19 cellular contexts compared by ENCODE assay signal in the genomic region with DNA sequence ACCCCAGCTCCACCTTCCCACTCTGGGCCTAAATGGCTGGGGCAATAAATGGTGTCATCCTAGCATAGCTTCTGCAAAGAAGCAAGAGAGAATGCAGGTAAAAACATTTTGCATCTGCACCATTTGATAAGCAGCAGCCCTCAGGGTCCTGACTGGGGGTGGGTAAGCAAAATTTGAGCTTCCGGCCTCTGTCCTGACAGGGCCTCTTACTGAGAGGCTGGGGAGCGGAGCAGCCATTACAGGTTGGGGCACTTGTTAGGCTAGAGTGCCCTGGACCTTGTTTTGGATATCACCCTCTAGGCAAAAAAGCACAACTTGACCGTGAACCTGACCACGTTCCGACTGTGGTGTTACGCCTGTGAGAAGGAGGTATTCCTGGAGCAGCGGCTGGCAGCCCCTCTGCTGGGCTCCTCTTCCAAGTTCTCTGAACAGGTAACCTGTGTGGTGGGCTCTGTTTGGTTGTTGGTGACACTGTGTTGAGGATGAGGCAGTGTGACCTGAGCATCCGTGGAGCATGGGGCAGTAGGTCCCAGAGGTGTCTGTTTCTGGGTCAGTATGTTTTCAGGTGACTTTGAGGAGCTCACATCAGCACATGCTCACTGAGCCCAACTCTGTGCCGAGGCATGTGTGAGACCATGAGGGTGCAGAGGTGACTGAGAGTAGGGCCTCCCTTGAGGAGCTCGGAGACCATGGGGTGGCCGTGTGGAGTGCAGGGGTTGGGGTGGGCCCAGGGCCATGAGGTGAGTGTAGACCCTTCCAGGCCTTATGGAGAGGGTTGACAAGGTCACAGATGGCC. TPM values are rescaled to one million over a fixed set of nuclear protein-coding genes. Genes with fewer than 3 reads are reported as not detected.
DNase-seq lines count a peak whose midpoint lies in the region; ATAC-seq, FAIRE-seq and TF ChIP-seq lines count a peak whose summit lies in the region.
"Had no signal": no experiment of that assay in that cellular context is flagged by ENCODE, and none has a peak within 500 bp of the region (broad histone marks: within the 10 kb centered on the region; RNA-seq: fewer than 3 reads in every experiment).

No MANE protein-coding gene starts in this region.

- no peaks in the 10 kb centered on the region for H3K27me3 Mint-ChIP-seq in activated naive CD8-positive, alpha-beta T cell
- no peaks in the 10 kb centered on the region for H3K27me3 Mint-ChIP-seq in activated naive CD8-positive, alpha-beta T cell treated with anti-CD3 and anti-CD28 coated beads for 36 hours
- H3K27me3 Mint-ChIP-seq in stimulated activated memory B cell treated with anti-CD40 and anti-IgM and Interleukin-4, amounts not matched to agents 10 μg/mL and 1 μg/mL and 100 μg/mL, for 72 hours: no peaks in the 10 kb centered on the region
- H3K27me3 Mint-ChIP-seq in endothelial cell (ENCODE audit: unreplicated experiment): peaks cover 2% of the 10 kb centered on the region
- H3K27me3 Mint-ChIP-seq: B cell had no signal

- H3K79me2 ChIP-seq in Loucy (ENCODE audit: insufficient read depth, low read length) (no peaks in the 10 kb centered on the region; the same call in 1 of the 2 replicates), K562 (ENCODE audit: control insufficient read depth, insufficient read depth, low read length) (peaks cover 48% of the 10 kb centered on the region)

- peak overlapping the region; percentile 42 for H2BK5ac ChIP-seq in neuronal stem cell (ENCODE audit: low read length)

- no peaks in the 10 kb centered on the region for H3K9me3 Mint-ChIP-seq in activated naive CD8-positive, alpha-beta T cell (ENCODE audit: low read depth)
- no peaks in the 10 kb centered on the region for H3K9me3 Mint-ChIP-seq in activated naive CD8-positive, alpha-beta T cell treated with anti-CD3 and anti-CD28 coated beads for 36 hours
- no peaks in the 10 kb centered on the region for H3K9me3 Mint-ChIP-seq in stimulated activated memory B cell treated with anti-CD40 and anti-IgM and Interleukin-4, amounts not matched to agents 10 μg/mL and 1 μg/mL and 100 μg/mL, for 72 hours
- H3K9me3 Mint-ChIP-seq in endothelial cell (ENCODE audit: unreplicated experiment): no peaks in the 10 kb centered on the region
- H3K9me3 Mint-ChIP-seq: HFFc6 had no signal

- H3K9me3 ChIP-seq in Loucy (ENCODE audit: insufficient read depth, low read depth, low read length) (no peaks in the 10 kb centered on the region), K562 (replicated peaks; ENCODE audit: control insufficient read depth, insufficient read depth, low read depth, low read length) (no peaks in the 10 kb centered on the region), neuronal stem cell (replicated peaks in 1 of 2; ENCODE audit: control insufficient read depth in 2 of 2, insufficient read depth in 1 of 2, low read depth in 1 of 2, low read length in 2 of 2) (no peaks in the 10 kb centered on the region)

- H3K4ac ChIP-seq in neuronal stem cell (ENCODE audit: low read length): no peak overlapping the region

- peak; percentile 69 for TF ChIP-seq EP300 in K562 (IDR thresholded peaks at IDR 0.05; ENCODE audit: low read length)

- no peaks in the 10 kb centered on the region for H3K79me1 ChIP-seq in neuronal stem cell (ENCODE audit: low read depth, low read length)

- peak; percentile 55 for FAIRE-seq in K562 (lab: Jason Lieb, UNC)
- FAIRE-seq: GM12891, GM18507, H1 had no signal

- no peak overlapping the region for H3K18ac ChIP-seq in neuronal stem cell (ENCODE audit: low read length)

- no peak overlapping the region for H2AK5ac ChIP-seq in neuronal stem cell (ENCODE audit: low read depth, low read length)

- no peak overlapping the region for H2BK12ac ChIP-seq in neuronal stem cell (ENCODE audit: low read length)

- CTCF ChIA-PET in K562 (lab: Yijun Ruan, JAX; ENCODE audit: low intra/inter-chr PET ratio): no interaction called here

- H4K20me1 ChIP-seq in Loucy (ENCODE audit: insufficient read depth, low read length, poor library complexity, severe bottlenecking) (no peaks in the 10 kb centered on the region), K562 (replicated peaks; ENCODE audit: control insufficient read depth, insufficient read depth, low read length) (no peaks in the 10 kb centered on the region)

- in situ Hi-C loops in K562 (cut with MboI): no loop called here

- no peak for TF ChIP-seq RAD21 in K562 (CRISPR knock-in tag; conservative IDR thresholded peaks at IDR 0.05 in 1 of 2, IDR thresholded peaks at IDR 0.05 in 1 of 2)

- TSS peak; percentile 49 for BruUV-seq in K562 (replicated peaks; lab: Mats Ljungman, UMichigan)

- H2AFZ ChIP-seq in Loucy (ENCODE audit: low read length) (no peak overlapping the region), K562 (ENCODE audit: low read depth, low read length) (peak overlapping the region; percentile 14; the same call in 1 of the 2 replicates), neuronal stem cell (ENCODE audit: low read length) (no peak overlapping the region)
- H2AFZ ChIP-seq: PC-9 had no signal

- H3K36me3 ChIP-seq in Loucy (ENCODE audit: insufficient read depth, low read length) (peaks cover 11% of the 10 kb centered on the region; the same call in 1 of the 2 replicates), K562 (ENCODE audit: control insufficient read depth, insufficient read depth, low read length) (peaks cover 79% of the 10 kb centered on the region), neuronal stem cell (replicated peaks in 1 of 2; ENCODE audit: control insufficient read depth in 2 of 2, insufficient read depth in 2 of 2, low read length in 2 of 2) (peaks cover 28 to 71% of the 10 kb centered on the region in 2 donors)

- H3K4me1 Mint-ChIP-seq in activated naive CD8-positive, alpha-beta T cell (ENCODE audit: low read depth): peaks cover 67% of the 10 kb centered on the region
- H3K4me1 Mint-ChIP-seq in activated naive CD8-positive, alpha-beta T cell treated with anti-CD3 and anti-CD28 coated beads for 36 hours: peaks cover 52% of the 10 kb centered on the region
- H3K4me1 Mint-ChIP-seq in stimulated activated memory B cell treated with anti-CD40 and anti-IgM and Interleukin-4, amounts not matched to agents 10 μg/mL and 1 μg/mL and 100 μg/mL, for 72 hours: no peaks in the 10 kb centered on the region
- H3K4me1 Mint-ChIP-seq in endothelial cell (ENCODE audit: unreplicated experiment): no peaks in the 10 kb centered on the region
- H3K4me1 Mint-ChIP-seq: B cell had no signal

- no peak overlapping the region for H4K8ac ChIP-seq in neuronal stem cell (ENCODE audit: low read depth, low read length)

- peaks cover 9% of the 10 kb centered on the region for H3K36me3 Mint-ChIP-seq in activated naive CD8-positive, alpha-beta T cell
- H3K36me3 Mint-ChIP-seq in activated naive CD8-positive, alpha-beta T cell treated with anti-CD3 and anti-CD28 coated beads for 36 hours: peaks cover 47% of the 10 kb centered on the region
- peaks cover 61% of the 10 kb centered on the region for H3K36me3 Mint-ChIP-seq in stimulated activated memory B cell treated with anti-CD40 and anti-IgM and Interleukin-4, amounts not matched to agents 10 μg/mL and 1 μg/mL and 100 μg/mL, for 72 hours
- H3K36me3 Mint-ChIP-seq in endothelial cell (ENCODE audit: low read depth, unreplicated experiment): peaks cover 27% of the 10 kb centered on the region

- TF ChIP-seq CTCF in Loucy (conservative IDR thresholded peaks at IDR 0.05; ENCODE audit: low read length) (no peak), K562 (IDR thresholded peaks at IDR 0.05 in 2 of 3, conservative IDR thresholded peaks at IDR 0.05 in 1 of 3; ENCODE audit: insufficient read depth in 2 of 3, low read depth in 1 of 3, low read length in 3 of 3) (no peak), endothelial cell (IDR thresholded peaks at IDR 0.05; ENCODE audit: unreplicated experiment) (no peak)

- no peak overlapping the region for H2BK15ac ChIP-seq in neuronal stem cell (ENCODE audit: low read length)

- no peaks in the 10 kb centered on the region for H3K9me1 ChIP-seq in K562 (ENCODE audit: control insufficient read depth, insufficient read depth, low read length)

- H4K91ac ChIP-seq in neuronal stem cell (ENCODE audit: low read depth, low read length, poor library complexity): no peak overlapping the region

- no peak overlapping the region for H3K4me3 Mint-ChIP-seq in activated naive CD8-positive, alpha-beta T cell
- no peak overlapping the region for H3K4me3 Mint-ChIP-seq in activated naive CD8-positive, alpha-beta T cell treated with anti-CD3 and anti-CD28 coated beads for 36 hours
- no peak overlapping the region for H3K4me3 Mint-ChIP-seq in stimulated activated memory B cell treated with anti-CD40 and anti-IgM and Interleukin-4, amounts not matched to agents 10 μg/mL and 1 μg/mL and 100 μg/mL, for 72 hours
- no peak overlapping the region for H3K4me3 Mint-ChIP-seq in endothelial cell (ENCODE audit: unreplicated experiment)
- H3K4me3 Mint-ChIP-seq: B cell, HFFc6 had no signal

- ATAC-seq in K562: peak; percentile 38
- ATAC-seq in stimulated activated memory B cell treated with anti-CD40 and anti-IgM and Interleukin-4, amounts not matched to agents 10 μg/mL and 1 μg/mL and 100 μg/mL, for 72 hours: no peak

- peak overlapping the region; percentile 72 for H3K9ac ChIP-seq in Loucy (ENCODE audit: low read depth, low read length, poor library complexity, severe bottlenecking)
- peak overlapping the region; percentile 76 to 87 for H3K9ac ChIP-seq in K562 (ENCODE audit: insufficient read depth in 1 of 2, low read depth in 2 of 2, low read length in 2 of 2)
- no peak overlapping the region for H3K9ac ChIP-seq in neuronal stem cell (ENCODE audit: low read depth, low read length, poor library complexity)

- H3K27ac Mint-ChIP-seq in activated naive CD8-positive, alpha-beta T cell: peak overlapping the region; percentile 46
- no peak overlapping the region for H3K27ac Mint-ChIP-seq in activated naive CD8-positive, alpha-beta T cell treated with anti-CD3 and anti-CD28 coated beads for 36 hours
- H3K27ac Mint-ChIP-seq in stimulated activated memory B cell treated with anti-CD40 and anti-IgM and Interleukin-4, amounts not matched to agents 10 μg/mL and 1 μg/mL and 100 μg/mL, for 72 hours: no peak overlapping the region
- no peak overlapping the region for H3K27ac Mint-ChIP-seq in endothelial cell (ENCODE audit: unreplicated experiment)
- H3K27ac Mint-ChIP-seq: B cell, HFFc6 had no signal

- H3K4me2 ChIP-seq in Loucy (ENCODE audit: low read depth, low read length, poor library complexity, severe bottlenecking): no peak overlapping the region
- H3K4me2 ChIP-seq in K562 (ENCODE audit: insufficient read depth, low read length): peak overlapping the region; percentile 87
- no peak overlapping the region for H3K4me2 ChIP-seq in neuronal stem cell (ENCODE audit: insufficient read depth, low read length, poor library complexity, severe bottlenecking)
- H3K4me2 ChIP-seq: PC-9 had no signal

- no peaks in the 10 kb centered on the region for H3K27me3 ChIP-seq in Loucy (ENCODE audit: insufficient read depth, low read length, poor library complexity, severe bottlenecking)
- no peaks in the 10 kb centered on the region for H3K27me3 ChIP-seq in K562 (ENCODE audit: control insufficient read depth in 2 of 2, insufficient read depth in 2 of 2, low read length in 2 of 2)
- peaks cover 0 to under 1% (median 0%) of the 10 kb centered on the region in 3 experiments for H3K27me3 ChIP-seq in neuronal stem cell (ENCODE audit: control insufficient read depth in 3 of 3, insufficient read depth in 3 of 3, low read depth in 1 of 3, low read length in 3 of 3)

- POLR2A ChIA-PET in K562 (lab: Yijun Ruan, JAX): interaction anchor here (0.6 to 9.4 kb wide), 15 partner anchors 8 to 1526 kb away, joined by 3 to 91 read pairs (median 4); no protein-coding TSS in a partner anchor

- WGBS in K562 (ENCODE audit: insufficient coverage, low coverage, missing lambda C conversion rate): 54% methylated on average over 11 of the region's 11 CpGs
- no CpG with 5 or more reads among the region's 11 CpGs for WGBS in neuronal stem cell (ENCODE audit: extremely low coverage in 2 of 2, insufficient read length in 2 of 2, insufficient replicate concordance in 1 of 2), 2 donors

- H3K27ac ChIP-seq in K562 (ENCODE audit: extremely low read depth, low read depth, low read length): peak overlapping the region; percentile 75
- H3K27ac ChIP-seq in neuronal stem cell (replicated peaks; ENCODE audit: low read length): no peak overlapping the region
- H3K27ac ChIP-seq: PC-9 had no signal

- 0 out of 2 replicates have a peak, but pooled peaks cover 2% of the 10 kb centered on the region for H3F3A ChIP-seq in Loucy (ENCODE audit: low read depth)

- peak; percentile 77 for TF ChIP-seq POLR2A in K562 (conservative IDR thresholded peaks at IDR 0.05)

- no peak overlapping the region for H3K14ac ChIP-seq in neuronal stem cell (ENCODE audit: low read length)

- no peak overlapping the region for H2BK120ac ChIP-seq in neuronal stem cell (ENCODE audit: low read depth, low read length)

- peaks cover 57% of the 10 kb centered on the region for H3K4me1 ChIP-seq in Loucy (ENCODE audit: insufficient read depth, low read length, poor library complexity, severe bottlenecking)
- H3K4me1 ChIP-seq in K562 (replicated peaks in 1 of 2; ENCODE audit: control insufficient read depth in 2 of 2, insufficient read depth in 2 of 2, low read length in 2 of 2): peaks cover 56 to 60% of the 10 kb centered on the region in 2 experiments
- no peaks in the 10 kb centered on the region for H3K4me1 ChIP-seq in neuronal stem cell (ENCODE audit: control insufficient read depth in 2 of 2, insufficient read depth in 1 of 2, low read depth in 1 of 2, low read length in 2 of 2)

- H3K4me3 ChIP-seq in Loucy (ENCODE audit: low read length, poor library complexity, severe bottlenecking) (no peak overlapping the region), K562 (peak overlapping the region; percentile 28), neuronal stem cell (ENCODE audit: low read length in 2 of 2) (peak overlapping the region in 1 of 2 donors; percentile 17)
- H3K4me3 ChIP-seq: PC-9 had no signal

- no peak for DNase-seq in activated naive CD8-positive, alpha-beta T cell treated with anti-CD3 and anti-CD28 coated beads for 36 hours
- DNase-seq in K562 (ENCODE audit: extremely low read depth in 1 of 4, low spot score in 3 of 4): peak; percentile 68 to 81 (median 70)
- no peak for DNase-seq in neuronal stem cell (ENCODE audit: low spot score)
- DNase-seq in activated gamma-delta T cell treated with Interleukin-2 at 50 U/mL for 16 hours: no peak
- DNase-seq in endothelial cell (ENCODE audit: low spot score): no peak
- DNase-seq: GF-D8, HFFc6, KG1, NCI-H146, NCI-H2081, NCI-H524, PC-9 had no signal

- intact Hi-C loops in K562 (cut with micrococcal nuclease): no loop called here

- H3K9me2 ChIP-seq in Loucy (replicated peaks; ENCODE audit: low read depth, low read length): no peaks in the 10 kb centered on the region

- no peak overlapping the region for H3K23ac ChIP-seq in neuronal stem cell (ENCODE audit: low read depth, low read length, poor library complexity)

RNA-seq across cellular contexts. Expression of a gene that starts 23.1 kb away (rescaled TPM):
- total RNA-seq in activated naive CD8-positive, alpha-beta T cell treated with anti-CD3 and anti-CD28 coated beads for 36 hours: 10 to 100 TPM; 51.1 to 55.4 TPM
- total RNA-seq in K562 (2011; cell fraction: chromatin; rRNA removed; ENCODE audit: low replicate concordance): 152 and 399 TPM in 2 replicates
- total RNA-seq in K562 (2011; cell fraction: nucleolus; rRNA removed): 296 and 299 TPM in 2 replicates
- 160 and 192 TPM in 2 replicates for total RNA-seq in K562 (2011; cell fraction: nucleoplasm; rRNA removed)
- 77.0 and 115 TPM in 2 replicates for total RNA-seq in K562 (2014; rRNA removed)
- 20.6 and 22.0 TPM in 2 replicates for total RNA-seq in K562 (2014; rRNA removed; fragmentation: Illumina TruSeq; extraction: Trizol)
- total RNA-seq in K562 (2015; rRNA removed; fragmentation: Illumina TruSeq; extraction: Trizol): 41.3 and 44.8 TPM in 2 replicates
- total RNA-seq in K562 (2021): 119 and 136 TPM in 2 replicates
- polyA plus RNA-seq in K562 (2011; rRNA removed): 54.6 and 81.2 TPM in 2 replicates
- polyA plus RNA-seq in K562 (2011; cell fraction: cytosol; rRNA removed): 64.8 and 118 TPM in 2 replicates
- 369 and 565 TPM in 2 replicates for polyA plus RNA-seq in K562 (2011; cell fraction: nucleus; rRNA removed)
- 82.0 and 122 TPM in 2 replicates for polyA plus RNA-seq in K562 (2012)
- polyA plus RNA-seq in K562 (2014; fragmentation: Illumina TruSeq; extraction: Trizol): 49.1 and 76.2 TPM in 2 replicates
- 1 to 10 TPM; 1.9 to 3.2 TPM for polyA plus RNA-seq in K562 (2014; fragmentation: Nextera tagmentation; extraction: Ambion mirVana)
- polyA plus RNA-seq in K562 (2014; rRNA removed): 103 and 104 TPM in 2 replicates
- polyA minus RNA-seq in K562 (2011; rRNA and poly(A)+ RNA removed): 25.8 and 37.9 TPM in 2 replicates
- polyA minus RNA-seq in K562 (2011; cell fraction: cytosol; rRNA and poly(A)+ RNA removed): 39.3 and 57.6 TPM in 2 replicates
- 82.0 and 96.4 TPM in 2 replicates for polyA minus RNA-seq in K562 (2011; cell fraction: nucleus; rRNA and poly(A)+ RNA removed)
- 11.8 TPM for polyA plus RNA-seq in neuronal stem cell (2013, experiment 1 of 2)
- 10.9 TPM for polyA plus RNA-seq in neuronal stem cell (2013, experiment 2 of 2)
- 21.7 TPM for total RNA-seq in endothelial cell (ENCODE audit: unreplicated experiment)

RNA-seq across cellular contexts. Expression of a gene that starts 23.3 kb away (rescaled TPM):
- total RNA-seq in activated naive CD8-positive, alpha-beta T cell treated with anti-CD3 and anti-CD28 coated beads for 36 hours: 10 to 100 TPM; 66.3 to 68.2 TPM
- 68.6 and 74.7 TPM in 2 replicates for total RNA-seq in K562 (2011; cell fraction: chromatin; rRNA removed; ENCODE audit: low replicate concordance)
- total RNA-seq in K562 (2011; cell fraction: nucleolus; rRNA removed): 46.6 and 51.7 TPM in 2 replicates
- total RNA-seq in K562 (2011; cell fraction: nucleoplasm; rRNA removed): 66.1 and 96.3 TPM in 2 replicates
- total RNA-seq in K562 (2014; rRNA removed): 196 and 199 TPM in 2 replicates
- total RNA-seq in K562 (2014; rRNA removed; fragmentation: Illumina TruSeq; extraction: Trizol): 199 and 240 TPM in 2 replicates
- total RNA-seq in K562 (2015; rRNA removed; fragmentation: Illumina TruSeq; extraction: Trizol): 220 and 223 TPM in 2 replicates
- total RNA-seq in K562 (2021): 89.0 and 94.6 TPM in 2 replicates
- 109 and 202 TPM in 2 replicates for polyA plus RNA-seq in K562 (2011; rRNA removed)
- polyA plus RNA-seq in K562 (2011; cell fraction: cytosol; rRNA removed): 59.0 and 71.4 TPM in 2 replicates
- polyA plus RNA-seq in K562 (2011; cell fraction: nucleus; rRNA removed): 17.0 and 17.5 TPM in 2 replicates
- polyA plus RNA-seq in K562 (2012): 93.6 and 169 TPM in 2 replicates
- polyA plus RNA-seq in K562 (2014; fragmentation: Illumina TruSeq; extraction: Trizol): 210 and 222 TPM in 2 replicates
- polyA plus RNA-seq in K562 (2014; fragmentation: Nextera tagmentation; extraction: Ambion mirVana): 100 to 1,000 TPM; 132 to 266 TPM
- polyA plus RNA-seq in K562 (2014; rRNA removed): 228 and 240 TPM in 2 replicates
- 131 and 142 TPM in 2 replicates for polyA minus RNA-seq in K562 (2011; rRNA and poly(A)+ RNA removed)
- 32.3 and 42.4 TPM in 2 replicates for polyA minus RNA-seq in K562 (2011; cell fraction: cytosol; rRNA and poly(A)+ RNA removed)
- polyA minus RNA-seq in K562 (2011; cell fraction: nucleus; rRNA and poly(A)+ RNA removed): 14.0 and 19.8 TPM in 2 replicates
- polyA plus RNA-seq in neuronal stem cell (2013, experiment 1 of 2): 37.6 TPM
- polyA plus RNA-seq in neuronal stem cell (2013, experiment 2 of 2): 36.0 TPM
- total RNA-seq in endothelial cell (ENCODE audit: unreplicated experiment): 29.1 TPM

RNA-seq across cellular contexts. Expression of a gene that starts 34.4 kb away (rescaled TPM):
- total RNA-seq in activated naive CD8-positive, alpha-beta T cell treated with anti-CD3 and anti-CD28 coated beads for 36 hours: 10 to 100 TPM; 42.6 to 42.8 TPM
- 109 and 165 TPM in 2 replicates for total RNA-seq in K562 (2011; cell fraction: chromatin; rRNA removed; ENCODE audit: low replicate concordance)
- 107 and 123 TPM in 2 replicates for total RNA-seq in K562 (2011; cell fraction: nucleolus; rRNA removed)
- 121 and 138 TPM in 2 replicates for total RNA-seq in K562 (2011; cell fraction: nucleoplasm; rRNA removed)
- total RNA-seq in K562 (2014; rRNA removed): 44.4 and 46.0 TPM in 2 replicates
- 39.9 and 45.9 TPM in 2 replicates for total RNA-seq in K562 (2014; rRNA removed; fragmentation: Illumina TruSeq; extraction: Trizol)
- total RNA-seq in K562 (2015; rRNA removed; fragmentation: Illumina TruSeq; extraction: Trizol): 54.3 and 55.5 TPM in 2 replicates
- 49.5 and 51.3 TPM in 2 replicates for total RNA-seq in K562 (2021)
- polyA plus RNA-seq in K562 (2011; rRNA removed): 74.8 and 85.8 TPM in 2 replicates
- polyA plus RNA-seq in K562 (2011; cell fraction: cytosol; rRNA removed): 67.0 and 76.5 TPM in 2 replicates
- polyA plus RNA-seq in K562 (2011; cell fraction: nucleus; rRNA removed): 41.7 and 44.0 TPM in 2 replicates
- 55.0 and 59.0 TPM in 2 replicates for polyA plus RNA-seq in K562 (2012)
- polyA plus RNA-seq in K562 (2014; fragmentation: Illumina TruSeq; extraction: Trizol): 68.9 and 74.0 TPM in 2 replicates
- polyA plus RNA-seq in K562 (2014; fragmentation: Nextera tagmentation; extraction: Ambion mirVana): 1 to 10 TPM; 4.5 to 9.9 TPM
- polyA plus RNA-seq in K562 (2014; rRNA removed): 67.9 and 74.7 TPM in 2 replicates
- polyA minus RNA-seq in K562 (2011; rRNA and poly(A)+ RNA removed): 56.3 and 66.1 TPM in 2 replicates
- 27.0 and 29.2 TPM in 2 replicates for polyA minus RNA-seq in K562 (2011; cell fraction: cytosol; rRNA and poly(A)+ RNA removed)
- polyA minus RNA-seq in K562 (2011; cell fraction: nucleus; rRNA and poly(A)+ RNA removed): 23.3 and 34.1 TPM in 2 replicates
- 28.2 TPM for polyA plus RNA-seq in neuronal stem cell (2013, experiment 1 of 2)
- 27.2 TPM for polyA plus RNA-seq in neuronal stem cell (2013, experiment 2 of 2)
- 58.0 TPM for total RNA-seq in endothelial cell (ENCODE audit: unreplicated experiment)

RNA-seq across cellular contexts. Expression of a gene that starts 55.4 kb away (rescaled TPM):
- 10 to 100 TPM; 18.7 to 19.8 TPM for total RNA-seq in activated naive CD8-positive, alpha-beta T cell treated with anti-CD3 and anti-CD28 coated beads for 36 hours
- total RNA-seq in K562 (2011; cell fraction: chromatin; rRNA removed; ENCODE audit: low replicate concordance): 77.2 and 131 TPM in 2 replicates
- 102 and 116 TPM in 2 replicates for total RNA-seq in K562 (2011; cell fraction: nucleolus; rRNA removed)
- 91.4 and 101 TPM in 2 replicates for total RNA-seq in K562 (2011; cell fraction: nucleoplasm; rRNA removed)
- total RNA-seq in K562 (2014; rRNA removed) (21.5 and 24.5 TPM in 2 replicates), K562 (2014; rRNA removed; fragmentation: Illumina TruSeq; extraction: Trizol) (23.4 and 23.9 TPM in 2 replicates), K562 (2015; rRNA removed; fragmentation: Illumina TruSeq; extraction: Trizol) (23.7 and 25.4 TPM in 2 replicates), K562 (2021) (28.6 and 28.7 TPM in 2 replicates), endothelial cell (ENCODE audit: unreplicated experiment) (22.8 TPM)
- polyA plus RNA-seq in K562 (2011; rRNA removed) (28.9 and 36.5 TPM in 2 replicates), K562 (2014; fragmentation: Illumina TruSeq; extraction: Trizol) (24.6 and 27.0 TPM in 2 replicates), K562 (2014; fragmentation: Nextera tagmentation; extraction: Ambion mirVana) (1 to 10 TPM; 4.2 to 6.9 TPM), K562 (2014; rRNA removed) (28.1 and 29.2 TPM in 2 replicates)
- 28.1 and 29.3 TPM in 2 replicates for polyA plus RNA-seq in K562 (2011; cell fraction: cytosol; rRNA removed)
- 23.9 and 27.6 TPM in 2 replicates for polyA plus RNA-seq in K562 (2011; cell fraction: nucleus; rRNA removed)
- polyA plus RNA-seq in K562 (2012): 19.3 and 22.5 TPM in 2 replicates
- 27.4 and 40.5 TPM in 2 replicates for polyA minus RNA-seq in K562 (2011; rRNA and poly(A)+ RNA removed)
- 11.3 and 14.8 TPM in 2 replicates for polyA minus RNA-seq in K562 (2011; cell fraction: cytosol; rRNA and poly(A)+ RNA removed)
- 19.0 and 21.8 TPM in 2 replicates for polyA minus RNA-seq in K562 (2011; cell fraction: nucleus; rRNA and poly(A)+ RNA removed)
- polyA plus RNA-seq in neuronal stem cell (2013, experiment 1 of 2): 7.8 TPM
- 9.0 TPM for polyA plus RNA-seq in neuronal stem cell (2013, experiment 2 of 2)

Comparison
In these comparisons a context has a peak if more than half of its experiments do, and no peak if none do; other contexts are left out.
1. DNase-seq: peak in K562 (4 of 4); none in activated naive CD8-positive, alpha-beta T cell treated with anti-CD3 and anti-CD28 coated beads for 36 hours (single experiment), neuronal stem cell (single experiment), activated gamma-delta T cell treated with Interleukin-2 at 50 U/mL for 16 hours (single experiment) and endothelial cell (single experiment).